In genomic region chr9:128828267-128828666, GRCh38 we compare ENCODE assay signal across 10 cellular contexts. TPM values are rescaled to one million over a fixed set of nuclear protein-coding genes. Genes with fewer than 3 reads are reported as not detected.
A peak's percentile ranks its signal among the peaks of the same experiment; 100 is the strongest.
DNase-seq lines count a peak whose midpoint lies in the region; ATAC-seq and TF ChIP-seq lines count a peak whose summit lies in the region.
"Had no signal": no experiment of that assay in that cellular context is flagged by ENCODE, and none has a peak within 500 bp of the region (broad histone marks: within the 10 kb centered on the region; RNA-seq: fewer than 3 reads in every experiment).

No MANE protein-coding gene starts in this region.

- ATAC-seq in natural killer cell (no peak), gastrocnemius medialis (no peak), HG03439 (IDR thresholded peaks at IDR 0.05; ENCODE audit: unreplicated experiment) (no peak), GM21737 (IDR thresholded peaks at IDR 0.05; ENCODE audit: unreplicated experiment) (no peak), HG02571 (IDR thresholded peaks at IDR 0.05; ENCODE audit: unreplicated experiment) (no peak)

- peaks cover 15 to 35% of the 10 kb centered on the region in 2 donors for H3K36me3 Mint-ChIP-seq in CD4-positive, alpha-beta memory T cell
- H3K36me3 Mint-ChIP-seq in activated naive CD8-positive, alpha-beta T cell treated with anti-CD3 and anti-CD28 coated beads for 36 hours = peaks cover 18% of the 10 kb centered on the region
- H3K36me3 Mint-ChIP-seq in natural killer cell = no peaks in the 10 kb centered on the region

- H3K9me3 ChIP-seq in CD4-positive, alpha-beta memory T cell (ENCODE audit: control insufficient read depth in 1 of 2, low read length in 2 of 2) = no peaks in the 10 kb centered on the region
- H3K9me3 ChIP-seq in HUES48 (ENCODE audit: control insufficient read depth, insufficient read depth, low read length) (no peaks in the 10 kb centered on the region), gastrocnemius medialis (no peaks in the 10 kb centered on the region)

- H3K4me1 Mint-ChIP-seq in CD4-positive, alpha-beta memory T cell = peaks cover 10 to 31% (median 16%) of the 10 kb centered on the region in 4 donors
- peaks cover 18% of the 10 kb centered on the region for H3K4me1 Mint-ChIP-seq in activated naive CD8-positive, alpha-beta T cell treated with anti-CD3 and anti-CD28 coated beads for 36 hours
- H3K4me1 Mint-ChIP-seq in natural killer cell = peaks cover 17% of the 10 kb centered on the region in 2 donors

- H3K4me3 ChIP-seq in CD4-positive, alpha-beta memory T cell (ENCODE audit: low read length in 2 of 2) = no peak overlapping the region
- H3K4me3 ChIP-seq in HUES48 (ENCODE audit: low read depth, low read length) = peak overlapping the region; percentile 97; the same call in 1 of the 2 replicates
- no peak overlapping the region for H3K4me3 ChIP-seq in gastrocnemius medialis

- no peaks in the 10 kb centered on the region for H3K27me3 Mint-ChIP-seq in CD4-positive, alpha-beta memory T cell
- H3K27me3 Mint-ChIP-seq in activated naive CD8-positive, alpha-beta T cell treated with anti-CD3 and anti-CD28 coated beads for 36 hours = no peaks in the 10 kb centered on the region
- no peaks in the 10 kb centered on the region for H3K27me3 Mint-ChIP-seq in natural killer cell (ENCODE audit: low read depth in 2 of 2)

- H3K27ac ChIP-seq in CD4-positive, alpha-beta memory T cell (ENCODE audit: low read depth, low read length) = peak overlapping the region; percentile 65
- no peak overlapping the region for H3K27ac ChIP-seq in HUES48 (ENCODE audit: low read depth, low read length)
- no peak overlapping the region for H3K27ac ChIP-seq in gastrocnemius medialis

- H3K27me3 ChIP-seq in CD4-positive, alpha-beta memory T cell (ENCODE audit: insufficient read depth, low read length) = no peaks in the 10 kb centered on the region
- no peaks in the 10 kb centered on the region for H3K27me3 ChIP-seq in HUES48 (ENCODE audit: control insufficient read depth, insufficient read depth, low read length)
- H3K27me3 ChIP-seq in gastrocnemius medialis = no peaks in the 10 kb centered on the region

- intact Hi-C loops in CD4-positive, alpha-beta memory T cell (cut with micrococcal nuclease) = loop anchor here (5.0 kb wide), 1 partner anchor 41 kb away; the partner anchor contains the start of gene TBC1D13
- intact Hi-C loops in natural killer cell (cut with micrococcal nuclease) = no loop called here
- intact Hi-C loops in gastrocnemius medialis (cut with DNase I; ENCODE audit: low total_unique reads) = no loop called here

- no peak for TF ChIP-seq POLR2A in gastrocnemius medialis (IDR thresholded peaks at IDR 0.05)

- H3K4me1 ChIP-seq in CD4-positive, alpha-beta memory T cell (ENCODE audit: insufficient read depth, low read length) = peaks cover 22% of the 10 kb centered on the region
- H3K4me1 ChIP-seq in HUES48 (ENCODE audit: control insufficient read depth, insufficient read depth, low read length) = peaks cover 5% of the 10 kb centered on the region; the same call in 1 of the 2 replicates
- peaks cover 12 to 13% of the 10 kb centered on the region in 2 donors for H3K4me1 ChIP-seq in gastrocnemius medialis

- no peak overlapping the region for H3K9ac ChIP-seq in HUES48 (ENCODE audit: low read depth, low read length)

- TF ChIP-seq CTCF in natural killer cell (IDR thresholded peaks at IDR 0.05) (no peak), gastrocnemius medialis (IDR thresholded peaks at IDR 0.05 in 4 of 5, conservative IDR thresholded peaks at IDR 0.05 in 1 of 5) (no peak)

- H3K4me3 Mint-ChIP-seq in CD4-positive, alpha-beta memory T cell = peak overlapping the region; percentile 75 to 99 (median 93)
- H3K4me3 Mint-ChIP-seq in activated naive CD8-positive, alpha-beta T cell treated with anti-CD3 and anti-CD28 coated beads for 36 hours = peak overlapping the region; percentile 95
- peak overlapping the region; percentile 91 for H3K4me3 Mint-ChIP-seq in natural killer cell

- POLR2A ChIA-PET in CD4-positive, alpha-beta memory T cell (lab: Charles Lee; ENCODE audit: partially characterized antibody) = interaction anchor here (0.7 to 4.9 kb wide), 2 partner anchors 9 to 216 kb away, joined by 3 to 77 read pairs; partner anchors contain the start of gene ENDOG

- peak overlapping the region; percentile 74 to 98 (median 85) for H3K27ac Mint-ChIP-seq in CD4-positive, alpha-beta memory T cell
- H3K27ac Mint-ChIP-seq in activated naive CD8-positive, alpha-beta T cell treated with anti-CD3 and anti-CD28 coated beads for 36 hours = peak overlapping the region; percentile 93
- H3K27ac Mint-ChIP-seq in natural killer cell = peak overlapping the region in 1 of 2 donors; percentile 91

- CTCF ChIA-PET in CD4-positive, alpha-beta memory T cell (lab: Charles Lee; ENCODE audit: partially characterized antibody) = interaction anchor here (1.4 kb wide), 2 partner anchors 10 to 100 kb away, joined by 3 to 8 read pairs; partner anchors contain the start of gene ENDOG

- in situ Hi-C loops in gastrocnemius medialis (cut with MboI; ENCODE audit: low sequenced_read_pairs in 4 of 4) = no loop called here

- peaks cover 31% of the 10 kb centered on the region for H3K36me3 ChIP-seq in CD4-positive, alpha-beta memory T cell (ENCODE audit: insufficient read depth, low read length)
- H3K36me3 ChIP-seq in HUES48 (ENCODE audit: control insufficient read depth, insufficient read depth, low read length) = peaks cover 58% of the 10 kb centered on the region
- H3K36me3 ChIP-seq in gastrocnemius medialis = peaks cover 0 to 42% of the 10 kb centered on the region in 2 donors

- no peak for DNase-seq in CD4-positive, alpha-beta memory T cell
- DNase-seq in activated naive CD8-positive, alpha-beta T cell treated with anti-CD3 and anti-CD28 coated beads for 36 hours = no peak
- DNase-seq in natural killer cell (no peak), gastrocnemius medialis (no peak)
- DNase-seq: activated effector memory CD4-positive, alpha-beta T cell treated with anti-CD3 and anti-CD28 coated beads, Interleukin-2, amount 50 U/mL, for 16 hours; NCI-H187 treated with DMSO at 0.1 percent for 48 hours had no signal

- no peaks in the 10 kb centered on the region for H3K9me3 Mint-ChIP-seq in CD4-positive, alpha-beta memory T cell
- no peaks in the 10 kb centered on the region for H3K9me3 Mint-ChIP-seq in activated naive CD8-positive, alpha-beta T cell treated with anti-CD3 and anti-CD28 coated beads for 36 hours
- no peaks in the 10 kb centered on the region for H3K9me3 Mint-ChIP-seq in natural killer cell

RNA-seq across cellular contexts. Expression of gene SPOUT1, which starts 1.3 kb away (rescaled TPM):
- total RNA-seq in CD4-positive, alpha-beta memory T cell = 10 to 100 TPM; 79.1 to 86.0 TPM
- 10 to 100 TPM; 74.4 to 91.1 TPM for polyA plus RNA-seq in CD4-positive, alpha-beta memory T cell
- total RNA-seq in activated naive CD8-positive, alpha-beta T cell treated with anti-CD3 and anti-CD28 coated beads for 36 hours = 100 to 1,000 TPM; 109 to 111 TPM
- 10 to 100 TPM; 35.8 to 49.2 (median 40.1) TPM for total RNA-seq in natural killer cell
- total RNA-seq in gastrocnemius medialis = 10 to 100 TPM; 10.7 to 29.3 (median 14.9) TPM

RNA-seq across cellular contexts. Expression of gene ENDOG, which starts 10.0 kb away (rescaled TPM):
- total RNA-seq in CD4-positive, alpha-beta memory T cell = 10 to 100 TPM; 18.5 to 19.7 TPM
- polyA plus RNA-seq in CD4-positive, alpha-beta memory T cell = 10 to 100 TPM; 21.2 to 25.9 TPM
- 10 to 100 TPM; 20.1 to 22.9 TPM for total RNA-seq in activated naive CD8-positive, alpha-beta T cell treated with anti-CD3 and anti-CD28 coated beads for 36 hours
- total RNA-seq in natural killer cell (10 to 100 TPM in 1 of 3 donors, 1 to 10 TPM in 2; 6.7 to 12.5 (median 8.3) TPM), gastrocnemius medialis (100 to 1,000 TPM in 3 of 4 donors, 10 to 100 TPM in 1; 58.2 to 212 (median 122) TPM)

RNA-seq across cellular contexts. Expression of gene TBC1D13, which starts 41.2 kb away (rescaled TPM):
- total RNA-seq in CD4-positive, alpha-beta memory T cell = 10 to 100 TPM; 28.0 to 31.4 TPM
- polyA plus RNA-seq in CD4-positive, alpha-beta memory T cell = 10 to 100 TPM; 26.0 to 29.2 TPM
- 10 to 100 TPM; 16.3 to 18.8 TPM for total RNA-seq in activated naive CD8-positive, alpha-beta T cell treated with anti-CD3 and anti-CD28 coated beads for 36 hours
- total RNA-seq in natural killer cell (10 to 100 TPM; 31.5 to 34.5 (median 33.7) TPM), gastrocnemius medialis (10 to 100 TPM in 2 of 4 donors, 1 to 10 TPM in 2; 7.8 to 14.3 (median 11.3) TPM)

RNA-seq across cellular contexts. Expression of gene KYAT1, which starts 53.5 kb away (rescaled TPM):
- total RNA-seq in CD4-positive, alpha-beta memory T cell = 10 to 100 TPM in 1 of 2 experiments, 1 to 10 TPM in 1; 9.8 to 12.4 TPM
- 10 to 100 TPM; 11.0 to 11.6 TPM for polyA plus RNA-seq in CD4-positive, alpha-beta memory T cell
- total RNA-seq in activated naive CD8-positive, alpha-beta T cell treated with anti-CD3 and anti-CD28 coated beads for 36 hours = 1 to 10 TPM; 7.4 to 9.4 TPM
- total RNA-seq in natural killer cell (10 to 100 TPM in 1 of 3 donors, 1 to 10 TPM in 2; 8.9 to 11.3 (median 9.1) TPM), gastrocnemius medialis (1 to 10 TPM; 4.7 to 7.4 (median 5.8) TPM)

RNA-seq across cellular contexts. Expression of gene LRRC8A, which starts 53.7 kb away (rescaled TPM):
- total RNA-seq in CD4-positive, alpha-beta memory T cell = 10 to 100 TPM; 24.4 to 26.4 TPM
- 10 to 100 TPM; 18.7 to 40.6 TPM for polyA plus RNA-seq in CD4-positive, alpha-beta memory T cell
- 10 to 100 TPM; 19.9 to 20.3 TPM for total RNA-seq in activated naive CD8-positive, alpha-beta T cell treated with anti-CD3 and anti-CD28 coated beads for 36 hours
- total RNA-seq in natural killer cell = 10 to 100 TPM; 60.0 to 82.9 (median 67.9) TPM
- 10 to 100 TPM; 24.4 to 28.4 (median 27.0) TPM for total RNA-seq in gastrocnemius medialis
